ENCODE assay signal across 16 cellular contexts in the genomic region with DNA sequence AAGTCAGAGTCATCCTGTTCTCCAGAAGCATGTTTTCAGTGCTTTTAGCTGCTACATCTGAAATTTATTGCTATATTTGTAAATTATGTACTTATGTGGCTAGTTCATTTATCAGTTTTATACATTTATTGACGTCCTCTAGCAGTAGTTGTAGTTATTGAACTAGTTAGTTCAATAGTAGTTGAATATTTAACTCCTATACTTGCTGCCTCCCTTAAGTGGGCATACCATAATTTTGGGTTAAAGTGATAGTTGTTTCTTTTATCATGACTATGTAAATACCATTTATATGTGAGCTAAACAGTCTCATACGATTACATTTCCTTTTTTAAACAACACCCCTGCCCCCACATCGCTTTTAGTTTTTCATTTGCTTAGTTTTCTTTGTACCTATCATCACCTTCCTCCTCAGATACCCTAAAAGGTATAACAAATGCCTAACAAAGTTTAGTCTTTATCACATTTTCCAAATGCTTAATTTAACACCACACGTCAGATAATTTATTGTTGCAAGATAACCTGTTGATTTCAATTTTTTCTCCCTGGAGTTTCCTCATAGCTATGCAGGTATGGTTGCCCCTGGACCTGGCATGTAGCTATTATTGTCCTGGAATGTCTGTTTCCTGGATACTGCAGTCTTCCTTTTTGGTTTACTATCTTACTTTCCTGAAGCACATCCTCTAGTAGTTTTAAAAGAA. TPM values are rescaled to one million over a fixed set of nuclear protein-coding genes. Genes with fewer than 3 reads are reported as not detected.
DNase-seq lines count a peak whose midpoint lies in the region; ATAC-seq and TF ChIP-seq lines count a peak whose summit lies in the region.
"Had no signal": no experiment of that assay in that cellular context is flagged by ENCODE, and none has a peak within 500 bp of the region (broad histone marks: within the 10 kb centered on the region; RNA-seq: fewer than 3 reads in every experiment).

No MANE protein-coding gene starts in this region.

- H3K27me3 ChIP-seq in RWPE2 (ENCODE audit: insufficient read depth, poor library complexity, severe bottlenecking), result no peaks in the 10 kb centered on the region
- H3K27me3 ChIP-seq: Peyer's patch, upper lobe of right lung had no signal

- no peaks in the 10 kb centered on the region for H3K27me3 Mint-ChIP-seq in activated CD4-positive, alpha-beta T cell treated with anti-CD3 and anti-CD28 coated beads, Interleukin-2, amount 10 ng/mL, durations not matched to agents 24 days and 14 days
- no peaks in the 10 kb centered on the region for H3K27me3 Mint-ChIP-seq in central memory CD8-positive, alpha-beta T cell
- no peaks in the 10 kb centered on the region for H3K27me3 Mint-ChIP-seq in osteocyte (ENCODE audit: unreplicated experiment)

- peaks cover 29% of the 10 kb centered on the region for H3K36me3 ChIP-seq in RWPE2 (ENCODE audit: low read depth)
- H3K36me3 ChIP-seq: Peyer's patch, upper lobe of right lung had no signal

- no peak for TF ChIP-seq CTCF in RWPE2 (IDR thresholded peaks at IDR 0.05; ENCODE audit: poor library complexity, severe bottlenecking)
- no peak for TF ChIP-seq CTCF in osteocyte (IDR thresholded peaks at IDR 0.05)

- H3K27ac ChIP-seq in RWPE2 (ENCODE audit: poor library complexity, severe bottlenecking), result peak overlapping the region; percentile 39
- H3K27ac ChIP-seq: A549, upper lobe of right lung had no signal

- peak overlapping the region; percentile 58 for H3K4me3 Mint-ChIP-seq in activated CD4-positive, alpha-beta T cell treated with anti-CD3 and anti-CD28 coated beads, Interleukin-2, amount 10 ng/mL, durations not matched to agents 24 days and 14 days
- H3K4me3 Mint-ChIP-seq in central memory CD8-positive, alpha-beta T cell, result peak overlapping the region; percentile 59
- no peak overlapping the region for H3K4me3 Mint-ChIP-seq in osteocyte (ENCODE audit: unreplicated experiment)

- no peaks in the 10 kb centered on the region for H3K9me3 ChIP-seq in RWPE2 (ENCODE audit: severe bottlenecking)
- H3K9me3 ChIP-seq: A549, Peyer's patch, upper lobe of right lung had no signal

- H3K36me3 Mint-ChIP-seq in activated CD4-positive, alpha-beta T cell treated with anti-CD3 and anti-CD28 coated beads, Interleukin-2, amount 10 ng/mL, durations not matched to agents 24 days and 14 days (ENCODE audit: low read depth), result peaks cover 29% of the 10 kb centered on the region
- peaks cover 13% of the 10 kb centered on the region for H3K36me3 Mint-ChIP-seq in central memory CD8-positive, alpha-beta T cell (ENCODE audit: insufficient read depth)
- peaks cover 22% of the 10 kb centered on the region for H3K36me3 Mint-ChIP-seq in osteocyte (ENCODE audit: unreplicated experiment)

- H3K4me1 Mint-ChIP-seq in activated CD4-positive, alpha-beta T cell treated with anti-CD3 and anti-CD28 coated beads, Interleukin-2, amount 10 ng/mL, durations not matched to agents 24 days and 14 days, result peaks cover 64% of the 10 kb centered on the region
- peaks cover 67% of the 10 kb centered on the region for H3K4me1 Mint-ChIP-seq in central memory CD8-positive, alpha-beta T cell
- H3K4me1 Mint-ChIP-seq in osteocyte (ENCODE audit: unreplicated experiment), result peaks cover 66% of the 10 kb centered on the region

- intact Hi-C loops in activated CD4-positive, alpha-beta T cell treated with anti-CD3 and anti-CD28 coated beads, Interleukin-2, amount 10 ng/mL, durations not matched to agents 24 days and 14 days (cut with micrococcal nuclease), result loop anchor here (1.0 to 10.0 kb wide), 6 partner anchors 9 to 729 kb away; partner anchors contain the start of gene MAP4K4

- H3K9me3 Mint-ChIP-seq in activated CD4-positive, alpha-beta T cell treated with anti-CD3 and anti-CD28 coated beads, Interleukin-2, amount 10 ng/mL, durations not matched to agents 24 days and 14 days, result peaks cover 6% of the 10 kb centered on the region
- H3K9me3 Mint-ChIP-seq in central memory CD8-positive, alpha-beta T cell, result no peaks in the 10 kb centered on the region
- H3K9me3 Mint-ChIP-seq in osteocyte (ENCODE audit: unreplicated experiment), result peaks cover 3% of the 10 kb centered on the region

- ATAC-seq in RWPE2 (ENCODE audit: low read depth) (no peak), HG03097 (IDR thresholded peaks at IDR 0.05; ENCODE audit: low FRiP score, unreplicated experiment) (no peak), GM21447 (IDR thresholded peaks at IDR 0.05; ENCODE audit: unreplicated experiment) (no peak)
- no peak for ATAC-seq in central memory CD8-positive, alpha-beta T cell (replicated peaks; ENCODE audit: extremely low read depth, poor library complexity, severe bottlenecking)
- ATAC-seq: A549, left colon, upper lobe of right lung had no signal

- DNase-seq in activated CD4-positive, alpha-beta T cell treated with anti-CD3 and anti-CD28 coated beads, Interleukin-2, amount 10 ng/mL, durations not matched to agents 24 days and 14 days, result no peak
- DNase-seq in activated CD4-positive, alpha-beta T cell treated with anti-CD3 and anti-CD28 coated beads for 48 hours, result no peak
- no peak for DNase-seq in RWPE2 (ENCODE audit: low spot score)
- no peak for DNase-seq in central memory CD8-positive, alpha-beta T cell (ENCODE audit: low spot score in 2 of 2)
- no peak for DNase-seq in osteocyte (ENCODE audit: extremely low spot score, unreplicated experiment)
- DNase-seq in GF-D8 (lab: John Stamatoyannopoulos, UW), result no peak
- DNase-seq: DMS153, left colon, NCI-H1092, NCI-H446 treated with DMSO at 0.1 percent for 48 hours, nucleus accumbens, Peyer's patch, upper lobe of right lung had no signal

- H3K4me3 ChIP-seq in RWPE2 (ENCODE audit: severe bottlenecking), result no peak overlapping the region
- H3K4me3 ChIP-seq: A549, Peyer's patch, upper lobe of right lung had no signal

- H3K4me1 ChIP-seq in RWPE2 (ENCODE audit: insufficient read depth, poor library complexity, severe bottlenecking), result peaks cover 66% of the 10 kb centered on the region

- peak overlapping the region; percentile 47 for H3K27ac Mint-ChIP-seq in activated CD4-positive, alpha-beta T cell treated with anti-CD3 and anti-CD28 coated beads, Interleukin-2, amount 10 ng/mL, durations not matched to agents 24 days and 14 days
- peak overlapping the region; percentile 74 for H3K27ac Mint-ChIP-seq in central memory CD8-positive, alpha-beta T cell (ENCODE audit: low read depth)
- H3K27ac Mint-ChIP-seq in osteocyte (ENCODE audit: unreplicated experiment), result peak overlapping the region; percentile 78

RNA-seq across cellular contexts. Expression of gene MAP4K4, which starts 8.8 kb away (rescaled TPM):
- 41.2 and 42.6 TPM in 2 replicates for total RNA-seq in activated CD4-positive, alpha-beta T cell treated with anti-CD3 and anti-CD28 coated beads, Interleukin-2, amount 10 ng/mL, durations not matched to agents 24 days and 14 days
- total RNA-seq in osteocyte, result 123 and 126 TPM in 2 replicates
